8 cellular contexts compared by ENCODE assay signal in genomic region chr6:158703840-158704822, GRCh38. TPM values are rescaled to one million over a fixed set of nuclear protein-coding genes. Genes with fewer than 3 reads are reported as not detected.
DNase-seq lines count a peak whose midpoint lies in the region; ATAC-seq and TF ChIP-seq lines count a peak whose summit lies in the region.

No MANE protein-coding gene starts in this region.

- no peaks in the 10 kb centered on the region for H3K9me3 ChIP-seq in lower lobe of right lung

- DNase-seq in AG09309 (ENCODE audit: low read depth) (no peak), NCI-H510A treated with DMSO at 0.1 percent for 48 hours (lab: John Stamatoyannopoulos, UW) (peak; percentile 43), dorsolateral prefrontal cortex (peak; percentile 47 to 85 (median 62)), lower lobe of right lung (peak; percentile 89)
- DNase-seq in activated CD4-positive, alpha-beta T cell treated with anti-CD3 and anti-CD28 coated beads, Interleukin-2, amount 50 U/mL, for 4 hours = peak; percentile 65 to 68
- peak; percentile 62 to 68 (median 63) for DNase-seq in stimulated activated CD4-positive, alpha-beta T cell treated with anti-CD3 and anti-CD28 coated beads, TNF-alpha, amount 100 ng/mL, for 24 hours (ENCODE audit: low read depth in 3 of 3)

- no peaks in the 10 kb centered on the region for H3K27me3 ChIP-seq in dorsolateral prefrontal cortex
- no peaks in the 10 kb centered on the region for H3K27me3 ChIP-seq in lower lobe of right lung (ENCODE audit: low read depth)

- intact Hi-C loops in dorsolateral prefrontal cortex (cut with DNase I) (loop anchor here (1.0 to 10.0 kb wide), 5 partner anchors 267 to 431 kb away; no protein-coding TSS in a partner anchor), lower lobe of right lung (cut with DNase I) (no loop called here)

- H3K27ac ChIP-seq in dorsolateral prefrontal cortex (peak overlapping the region in 5 of 59 donors; percentile 43 to 72 (median 69)), lower lobe of right lung (peak overlapping the region; percentile 68)

- peak overlapping the region; percentile 44 for H3K4me3 ChIP-seq in AG09309 (ENCODE audit: control insufficient read depth, low read depth, low read length)
- H3K4me3 ChIP-seq in dorsolateral prefrontal cortex = peak overlapping the region; percentile 7 to 73 (median 53)
- H3K4me3 ChIP-seq in lower lobe of right lung = peak overlapping the region; percentile 51

- H3K36me3 ChIP-seq in lower lobe of right lung = peaks cover under 1% of the 10 kb centered on the region

- peaks cover 43% of the 10 kb centered on the region for H3K4me1 ChIP-seq in lower lobe of right lung

- TF ChIP-seq CTCF in AG09309 (IDR thresholded peaks at IDR 0.05; ENCODE audit: control insufficient read depth, insufficient read depth, low read depth, low read length, missing control alignments) = peak; percentile 93
- peak; percentile 88 to 100 (median 98) for TF ChIP-seq CTCF in dorsolateral prefrontal cortex (IDR thresholded peaks at IDR 0.05 in 54 of 56, conservative IDR thresholded peaks at IDR 0.05 in 2 of 56; ENCODE audit: low read depth in 1 of 56, partially characterized antibody in 56 of 56)
- TF ChIP-seq CTCF in lower lobe of right lung (IDR thresholded peaks at IDR 0.05) = peak; percentile 100

- peak; percentile 97 for ATAC-seq in GM18868 (IDR thresholded peaks at IDR 0.05; ENCODE audit: unreplicated experiment)
- peak; percentile 93 for ATAC-seq in HG03103 (IDR thresholded peaks at IDR 0.05; ENCODE audit: low read depth, unreplicated experiment)
- peak; percentile 92 to 97 for ATAC-seq in lower lobe of right lung

RNA-seq across cellular contexts. Expression of gene SYTL3, which starts 54.3 kb away (rescaled TPM):
- total RNA-seq in dorsolateral prefrontal cortex (1 to 10 TPM in 110 of 120 experiments, under 1 TPM in 10; 0.46 to 8.3 (median 1.9) TPM), lower lobe of right lung (13.9 TPM)

RNA-seq across cellular contexts. Expression of gene DYNLT1, which starts 59.6 kb away (rescaled TPM):
- total RNA-seq in dorsolateral prefrontal cortex (10 to 100 TPM; 22.6 to 58.2 (median 34.6) TPM), lower lobe of right lung (101 TPM)
